Comparison of ENCODE assay signal across 2 cellular contexts in genomic region chr1:154260127-154260526, GRCh38.
A peak's percentile ranks its signal among the peaks of the same experiment; 100 is the strongest.
TF ChIP-seq lines count a peak whose summit lies in the region.

No MANE protein-coding gene starts in this region.

TF ChIP-seq in HepG2, 621 proteins besides CTCF, POLR2A, EP300 and RAD21:
- TF ChIP-seq ZNF121 (CRISPR knock-in tag; IDR thresholded peaks at IDR 0.05) (peak; percentile 70), DDIT3 (CRISPR knock-in tag; IDR thresholded peaks at IDR 0.05) (no peak), ATF3 (CRISPR knock-in tag; IDR thresholded peaks at IDR 0.05) (no peak)
TF ChIP-seq in HepG2: peak in this region for 1.

TF ChIP-seq in WTC11, 78 proteins besides CTCF, POLR2A, EP300 and RAD21:
- TF ChIP-seq FOXK1 (CRISPR knock-in tag; IDR thresholded peaks at IDR 0.05) (no peak), FOXJ3 (CRISPR knock-in tag; IDR thresholded peaks at IDR 0.05; ENCODE audit: borderline replicate concordance) (no peak), USF1 (CRISPR knock-in tag; IDR thresholded peaks at IDR 0.05) (no peak), ZNF121 (CRISPR knock-in tag; IDR thresholded peaks at IDR 0.05) (0 out of 2 replicates have a peak, but pooled peaks have one; percentile 33), ZNF281 (CRISPR knock-in tag; IDR thresholded peaks at IDR 0.05) (no peak)
